ENCODE assay signal across 9 cellular contexts in the genomic region with DNA sequence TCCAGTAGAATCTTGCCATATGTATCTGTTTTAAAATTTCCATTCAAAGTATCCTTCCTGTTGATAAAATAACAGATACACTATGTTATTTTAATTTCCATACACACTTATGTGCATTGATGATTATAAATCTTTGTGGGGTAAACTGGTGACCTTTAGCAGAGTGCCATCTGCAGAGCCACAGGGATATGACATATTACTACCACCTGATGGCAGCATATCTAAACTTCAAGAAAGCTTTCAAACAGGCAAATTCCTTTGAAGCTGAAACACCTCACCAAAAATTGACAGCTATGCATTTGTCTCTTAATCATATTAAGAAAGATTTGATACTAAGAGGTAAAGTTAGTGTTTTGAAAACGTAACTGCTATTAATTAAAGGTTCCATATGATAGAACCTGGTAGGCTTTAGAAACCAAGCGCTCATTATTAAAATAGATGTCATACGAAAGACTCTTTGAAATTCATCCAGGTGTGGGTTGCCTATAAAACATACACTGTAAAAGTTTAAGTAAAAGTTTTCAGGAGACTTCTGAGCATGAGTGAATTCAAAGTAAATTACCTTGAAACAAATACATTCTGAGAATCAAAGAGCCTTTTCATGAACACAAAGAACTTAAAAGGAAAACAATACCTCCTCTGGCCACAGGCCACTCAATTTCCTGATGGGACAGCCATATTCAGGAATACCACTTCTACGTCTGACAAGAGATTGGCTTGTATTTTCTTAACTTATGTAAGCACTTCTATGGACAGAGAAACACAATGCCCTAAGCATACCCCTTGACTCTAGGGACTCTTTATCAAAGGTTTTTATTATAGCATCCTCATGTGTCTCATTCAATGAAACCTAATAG.
DNase-seq lines count a peak whose midpoint lies in the region; ATAC-seq lines count a peak whose summit lies in the region.
"Had no signal": no experiment of that assay in that cellular context is flagged by ENCODE, and none has a peak within 500 bp of the region (broad histone marks: within the 10 kb centered on the region; RNA-seq: fewer than 3 reads in every experiment).

No MANE protein-coding gene starts in this region.

- no peak overlapping the region for H3K4ac ChIP-seq in mesendoderm (ENCODE audit: low read depth, low read length)

- H3K4me1 ChIP-seq in mesendoderm (ENCODE audit: control insufficient read depth, low read depth, low read length) = no peaks in the 10 kb centered on the region

- no peak overlapping the region for H2BK15ac ChIP-seq in mesendoderm (replicated peaks; ENCODE audit: low read depth)

- no peak overlapping the region for H3K56ac ChIP-seq in mesendoderm (ENCODE audit: low read length)

- no peaks in the 10 kb centered on the region for H3K79me1 ChIP-seq in mesendoderm (ENCODE audit: low read length)

- H3K9ac ChIP-seq in mesendoderm (ENCODE audit: low read length) = no peak overlapping the region

- H3K36me3 ChIP-seq in mesendoderm (ENCODE audit: control insufficient read depth, insufficient read depth, low read length) = no peaks in the 10 kb centered on the region
- H3K36me3 ChIP-seq: thoracic aorta had no signal

- DNase-seq in activated CD4-positive, alpha-beta T cell treated with anti-CD3 and anti-CD28 coated beads, Interleukin-2, amount 10 ng/mL, durations not matched to agents 24 days and 14 days = peak; percentile 78
- no peak for DNase-seq in activated CD4-positive, alpha-beta T cell treated with anti-CD3 and anti-CD28 coated beads, Interleukin-2, amount 50 U/mL, for 4 hours
- DNase-seq in RKO (ENCODE audit: low spot score) (peak; percentile 65), dermis blood vessel endothelial cell (peak; percentile 67), mesendoderm (peak; percentile 74), HK-2 (ENCODE audit: unreplicated experiment) (no peak)

- no peaks in the 10 kb centered on the region for H3K36me3 Mint-ChIP-seq in activated CD4-positive, alpha-beta T cell treated with anti-CD3 and anti-CD28 coated beads, Interleukin-2, amount 10 ng/mL, durations not matched to agents 24 days and 14 days (ENCODE audit: low read depth)

- H3K27ac ChIP-seq in mesendoderm (ENCODE audit: low read depth, low read length) = no peak overlapping the region
- H3K27ac ChIP-seq: thoracic aorta had no signal

- ATAC-seq in GM21360 (IDR thresholded peaks at IDR 0.05; ENCODE audit: unreplicated experiment) (peak; percentile 78), HG03571 (IDR thresholded peaks at IDR 0.05; ENCODE audit: unreplicated experiment) (peak; percentile 73)

- no peaks in the 10 kb centered on the region for H3K27me3 Mint-ChIP-seq in activated CD4-positive, alpha-beta T cell treated with anti-CD3 and anti-CD28 coated beads, Interleukin-2, amount 10 ng/mL, durations not matched to agents 24 days and 14 days

- H2AK5ac ChIP-seq in mesendoderm (ENCODE audit: low read length) = no peak overlapping the region

- H3K18ac ChIP-seq in mesendoderm (ENCODE audit: low read length) = peak overlapping the region; percentile 14

- H3K79me2 ChIP-seq in mesendoderm (ENCODE audit: control insufficient read depth, insufficient read depth, low read length) = no peaks in the 10 kb centered on the region

- intact Hi-C loops in activated CD4-positive, alpha-beta T cell treated with anti-CD3 and anti-CD28 coated beads, Interleukin-2, amount 10 ng/mL, durations not matched to agents 24 days and 14 days (cut with micrococcal nuclease) = loop anchor here (1.0 to 5.0 kb wide), 4 partner anchors 92 to 325 kb away; partner anchors contain the start of genes KIAA0825 and SLF1

- WGBS in mesendoderm (ENCODE audit: extremely low coverage, insufficient coverage, low lambda C conversion rate) = no CpG with 5 or more reads among the region's 4 CpGs

- H3K27ac Mint-ChIP-seq in activated CD4-positive, alpha-beta T cell treated with anti-CD3 and anti-CD28 coated beads, Interleukin-2, amount 10 ng/mL, durations not matched to agents 24 days and 14 days = no peak overlapping the region

- no peak overlapping the region for H4K8ac ChIP-seq in mesendoderm (ENCODE audit: low read depth, low read length)

- no peak overlapping the region for H3K4me2 ChIP-seq in mesendoderm (ENCODE audit: low read length)

- H2BK120ac ChIP-seq in mesendoderm (ENCODE audit: low read depth, low read length) = no peak overlapping the region

- no peak overlapping the region for H3K4me3 ChIP-seq in mesendoderm (ENCODE audit: low read length)
- H3K4me3 ChIP-seq: thoracic aorta had no signal

- H3K4me1 Mint-ChIP-seq in activated CD4-positive, alpha-beta T cell treated with anti-CD3 and anti-CD28 coated beads, Interleukin-2, amount 10 ng/mL, durations not matched to agents 24 days and 14 days = no peaks in the 10 kb centered on the region

- H3K27me3 ChIP-seq in mesendoderm (ENCODE audit: insufficient read depth, low read length, poor library complexity) = no peaks in the 10 kb centered on the region

- no peak overlapping the region for H4K5ac ChIP-seq in mesendoderm (ENCODE audit: low read length)

- no peak overlapping the region for H3K23ac ChIP-seq in mesendoderm (ENCODE audit: low read length)

- no peak overlapping the region for H2BK5ac ChIP-seq in mesendoderm (ENCODE audit: low read length)

- no peak overlapping the region for H3K4me3 Mint-ChIP-seq in activated CD4-positive, alpha-beta T cell treated with anti-CD3 and anti-CD28 coated beads, Interleukin-2, amount 10 ng/mL, durations not matched to agents 24 days and 14 days

- H3K9me3 Mint-ChIP-seq in activated CD4-positive, alpha-beta T cell treated with anti-CD3 and anti-CD28 coated beads, Interleukin-2, amount 10 ng/mL, durations not matched to agents 24 days and 14 days = no peaks in the 10 kb centered on the region

Comparison
In these comparisons a context has a peak if more than half of its experiments do, and no peak if none do; other contexts are left out.
1. DNase-seq: peak in activated CD4-positive, alpha-beta T cell treated with anti-CD3 and anti-CD28 coated beads, Interleukin-2, amount 10 ng/mL, durations not matched to agents 24 days and 14 days (single experiment), RKO (single experiment), dermis blood vessel endothelial cell (single experiment) and mesendoderm (single experiment); none in activated CD4-positive, alpha-beta T cell treated with anti-CD3 and anti-CD28 coated beads, Interleukin-2, amount 50 U/mL, for 4 hours (0 of 2) and HK-2 (single experiment).